In the genomic region with DNA sequence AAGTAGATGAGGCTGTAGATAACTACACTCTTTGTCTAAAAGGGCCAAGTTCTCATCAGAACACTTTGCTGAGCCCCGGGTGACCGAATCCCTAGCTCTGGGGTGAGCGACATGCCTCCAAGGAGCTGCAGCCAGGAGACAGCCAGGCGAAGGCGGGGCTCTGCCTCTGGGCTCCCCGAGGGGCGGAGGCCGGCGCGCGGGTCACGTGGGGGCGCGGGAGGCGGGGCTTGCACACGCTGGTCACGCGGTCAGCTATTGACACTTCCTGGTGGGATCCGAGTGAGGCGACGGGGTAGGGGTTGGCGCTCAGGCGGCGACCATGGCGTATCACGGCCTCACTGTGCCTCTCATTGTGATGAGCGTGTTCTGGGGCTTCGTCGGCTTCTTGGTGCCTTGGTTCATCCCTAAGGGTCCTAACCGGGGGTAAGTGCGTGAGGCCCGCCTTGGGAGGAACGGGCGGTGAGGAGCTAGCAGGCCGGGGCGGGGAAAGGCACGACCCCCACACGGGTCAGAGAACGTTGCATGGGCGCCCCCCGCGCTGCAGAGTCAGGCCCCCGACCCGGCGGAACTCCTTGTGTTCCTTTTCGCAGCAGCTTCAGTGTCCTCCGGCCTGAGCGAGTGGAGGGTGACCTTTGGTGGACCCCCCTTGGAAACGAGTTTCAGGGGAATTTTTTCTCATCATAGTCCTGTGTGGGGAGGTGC, we compare ENCODE assay signal across 8 cellular contexts.
DNase-seq lines count a peak whose midpoint lies in the region; ATAC-seq lines count a peak whose summit lies in the region.

TSS of gene ATP6V0E1 (plus strand) at position 230 of the 702 bp plus-strand sequence. CDS start at position 320, 90 bp downstream.

- peak; percentile 83 for ATAC-seq in GM21526 (IDR thresholded peaks at IDR 0.05; ENCODE audit: low FRiP score, unreplicated experiment)

- DNase-seq in DMS 273 treated with DMSO at 0.1 percent for 48 hours (lab: John Stamatoyannopoulos, UW) (peak; percentile 86), HuH-7.5 (ENCODE audit: low spot score) (peak; percentile 90), OCI-M1 (lab: John Stamatoyannopoulos, UW) (peak; percentile 97), activated T-cell treated with anti-CD3 and anti-CD28 coated beads for 24 hours (ENCODE audit: low read depth) (peak; percentile 95), epidermal melanocyte (ENCODE audit: insufficient read length, low spot score) (peak; percentile 86), middle frontal gyrus (ENCODE audit: extremely low spot score, low spot score) (peak; percentile 88)
- peak; percentile 95 to 96 for DNase-seq in stimulated activated CD8-positive, alpha-beta memory T cell treated with anti-CD3 and anti-CD28 coated beads, Interleukin-2, amount 100 ng/mL, for 48 hours (ENCODE audit: low read depth in 2 of 2)

Comparison
In these comparisons a context has a peak if more than half of its experiments do, and no peak if none do; other contexts are left out.
1. Peak in every context shown above with its lines: DNase-seq and ATAC-seq.